In genomic region chr9:85804993-85805788, GRCh38 we compare ENCODE assay signal across 8 cellular contexts.
A peak's percentile ranks its signal among the peaks of the same experiment; 100 is the strongest.
DNase-seq lines count a peak whose midpoint lies in the region; ATAC-seq and TF ChIP-seq lines count a peak whose summit lies in the region.
"Not testable (repeated sequence)": the region's sequence is repeated elsewhere in the genome, so short reads cannot be mapped to it uniquely, and the experiment has no call there.

No MANE protein-coding gene starts in this region.

- not testable (repeated sequence) for H3K36me3 ChIP-seq in kidney epithelial cell (ENCODE audit: control insufficient read depth, insufficient read depth, low read length)

- peak; percentile 85 for ATAC-seq in GM18909 (IDR thresholded peaks at IDR 0.05; ENCODE audit: poor library complexity, unreplicated experiment)
- peak; percentile 71 for ATAC-seq in HG03103 (IDR thresholded peaks at IDR 0.05; ENCODE audit: low read depth, unreplicated experiment)

- peak overlapping the region; percentile 74 for H3K4me3 ChIP-seq in kidney epithelial cell (ENCODE audit: low read depth, low read length)

- DNase-seq in AG08395 (ENCODE audit: low spot score) (peak; percentile 28), NCI-H2171 (lab: John Stamatoyannopoulos, UW) (peak; percentile 79), cerebellum (ENCODE audit: low spot score) (peak; percentile 72), kidney epithelial cell (ENCODE audit: low read depth) (peak; percentile 16)
- DNase-seq in activated CD4-positive, CD25-positive, alpha-beta regulatory T cell treated with anti-CD3 and anti-CD28 coated beads, Interleukin-2, amount 50 U/mL, for 72 hours = peak; percentile 67
- DNase-seq in stimulated activated CD4-positive, alpha-beta T cell treated with anti-CD3 and anti-CD28 coated beads, Interleukin-12 subunit alpha, Interleukin-12 subunit beta, amount 100 ng/mL, for 48 hours (ENCODE audit: low read depth in 2 of 3, low spot score in 1 of 3) = peak; percentile 46 to 65 (median 56)

- TF ChIP-seq CTCF in kidney epithelial cell (IDR thresholded peaks at IDR 0.05; ENCODE audit: insufficient read depth, low read length, poor library complexity, severe bottlenecking) = not testable (repeated sequence)

- not testable (repeated sequence) for H3K27me3 ChIP-seq in kidney epithelial cell (ENCODE audit: control insufficient read depth, insufficient read depth, low read length)

Comparison
In these comparisons a context has a peak if more than half of its experiments do, and no peak if none do; other contexts are left out.
1. Peak in every context shown above with its lines: DNase-seq, ATAC-seq and H3K4me3 ChIP-seq.
2. DNase-seq: peak in every context shown above with its lines; median percentile 79 in NCI-H2171; 72 in cerebellum; 67 in activated CD4-positive, CD25-positive, alpha-beta regulatory T cell treated with anti-CD3 and anti-CD28 coated beads, Interleukin-2, amount 50 U/mL, for 72 hours; 56 in stimulated activated CD4-positive, alpha-beta T cell treated with anti-CD3 and anti-CD28 coated beads, Interleukin-12 subunit alpha, Interleukin-12 subunit beta, amount 100 ng/mL, for 48 hours; 28 in AG08395; 16 in kidney epithelial cell.